Comparison of ENCODE assay signal across 18 cellular contexts in the genomic region with DNA sequence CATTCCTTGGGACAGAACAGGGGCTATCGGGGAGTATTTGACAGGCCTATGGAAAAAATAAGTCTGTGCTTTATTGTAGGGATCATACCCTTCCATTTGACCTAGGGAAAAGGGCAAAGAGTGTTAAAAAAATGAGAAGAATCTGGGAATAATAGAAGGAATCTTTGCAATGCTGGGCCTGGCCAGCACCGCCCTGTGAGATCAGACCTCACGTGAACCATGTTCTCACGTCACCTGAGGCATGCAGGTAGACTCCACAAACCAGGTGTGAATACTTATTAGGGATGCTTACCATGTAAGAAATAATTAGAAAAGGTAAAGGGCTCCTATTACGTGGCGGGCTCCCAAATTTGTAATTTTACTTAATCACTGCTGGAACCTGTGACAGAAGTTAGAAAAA.
DNase-seq lines count a peak whose midpoint lies in the region; ATAC-seq and TF ChIP-seq lines count a peak whose summit lies in the region.
"Had no signal": no experiment of that assay in that cellular context is flagged by ENCODE, and none has a peak within 500 bp of the region (broad histone marks: within the 10 kb centered on the region; RNA-seq: fewer than 3 reads in every experiment).

No MANE protein-coding gene starts in this region.

- 69 to 75% methylated on average over 6 of the region's 6 CpGs for WGBS in body of pancreas, 2 donors

- intact Hi-C loops in body of pancreas (cut with DNase I) = loop anchor here (10.0 kb wide), 1 partner anchor 183 kb away; no protein-coding TSS in a partner anchor

- H3K36me3 ChIP-seq in body of pancreas (replicated peaks in 1 of 2; ENCODE audit: insufficient read depth in 1 of 2, low read depth in 2 of 2) = no peaks in the 10 kb centered on the region

- H3K27ac Mint-ChIP-seq in progenitor cell of endocrine pancreas = peak overlapping the region; percentile 98
- H3K27ac Mint-ChIP-seq in naive thymus-derived CD8-positive, alpha-beta T cell = no peak overlapping the region
- H3K27ac Mint-ChIP-seq: CD14-positive monocyte had no signal

- no peak overlapping the region for H3K4me3 ChIP-seq in body of pancreas

- no peaks in the 10 kb centered on the region for H3K27me3 Mint-ChIP-seq in progenitor cell of endocrine pancreas
- H3K27me3 Mint-ChIP-seq in naive thymus-derived CD8-positive, alpha-beta T cell = peaks cover 0 to 36% (median 3%) of the 10 kb centered on the region in 5 donors

- POLR2A ChIA-PET in naive thymus-derived CD8-positive, alpha-beta T cell (lab: Charles Lee) = no interaction called here

- no peak overlapping the region for H3K4me3 Mint-ChIP-seq in progenitor cell of endocrine pancreas (ENCODE audit: low read depth)
- no peak overlapping the region for H3K4me3 Mint-ChIP-seq in naive thymus-derived CD8-positive, alpha-beta T cell
- H3K4me3 Mint-ChIP-seq: CD14-positive monocyte had no signal

- TF ChIP-seq CTCF in body of pancreas (IDR thresholded peaks at IDR 0.05) (no peak), progenitor cell of endocrine pancreas (IDR thresholded peaks at IDR 0.05; ENCODE audit: unreplicated experiment) (no peak)

- H3K36me3 Mint-ChIP-seq in progenitor cell of endocrine pancreas (ENCODE audit: insufficient read depth) = peaks cover 4% of the 10 kb centered on the region
- H3K36me3 Mint-ChIP-seq in naive thymus-derived CD8-positive, alpha-beta T cell = no peaks in the 10 kb centered on the region
- H3K36me3 Mint-ChIP-seq: CD14-positive monocyte had no signal

- no peak for TF ChIP-seq POLR2A in body of pancreas (IDR thresholded peaks at IDR 0.05)

- ATAC-seq in body of pancreas (peak; percentile 54), GM19452 (IDR thresholded peaks at IDR 0.05; ENCODE audit: unreplicated experiment) (no peak)
- no peak for ATAC-seq in naive thymus-derived CD8-positive, alpha-beta T cell

- no peaks in the 10 kb centered on the region for H3K27me3 ChIP-seq in body of pancreas

- H3K4me1 Mint-ChIP-seq in progenitor cell of endocrine pancreas (ENCODE audit: low read depth) = peaks cover 56% of the 10 kb centered on the region
- no peaks in the 10 kb centered on the region for H3K4me1 Mint-ChIP-seq in naive thymus-derived CD8-positive, alpha-beta T cell
- H3K4me1 Mint-ChIP-seq: CD14-positive monocyte had no signal

- no peaks in the 10 kb centered on the region for H3K9me3 ChIP-seq in body of pancreas

- peak; percentile 16 for DNase-seq in HT-29 (ENCODE audit: low spot score)
- DNase-seq in body of pancreas = peak in 2 of 4 donors; percentile 29 to 32
- DNase-seq in islet precursor cell = peak; percentile 73
- no peak for DNase-seq in progenitor cell of endocrine pancreas (ENCODE audit: low spot score, unreplicated experiment)
- no peak for DNase-seq in naive thymus-derived CD8-positive, alpha-beta T cell
- DNase-seq in NCI-H1436 (lab: John Stamatoyannopoulos, UW) = no peak
- no peak for DNase-seq in retina
- DNase-seq: ACHN, AML-193, Calu3, DMS79, Kasumi-1, NCI-H1417 treated with DMSO at 0.1 percent for 48 hours, NCI-H2081, NCI-H748 treated with DMSO at 0.1 percent for 48 hours, RPMI8226 had no signal

- peaks cover 38% of the 10 kb centered on the region for H3K4me1 ChIP-seq in body of pancreas

- H3K27ac ChIP-seq in body of pancreas = peak overlapping the region in 3 of 4 donors; percentile 25 to 61 (median 58)

- H3K9me3 Mint-ChIP-seq in progenitor cell of endocrine pancreas (ENCODE audit: low read depth) = no peaks in the 10 kb centered on the region
- H3K9me3 Mint-ChIP-seq in naive thymus-derived CD8-positive, alpha-beta T cell = peaks cover 0 to 3% (median 0%) of the 10 kb centered on the region in 9 donors

Comparison
In these comparisons a context has a peak if more than half of its experiments do, and no peak if none do; other contexts are left out.
1. DNase-seq: peak in HT-29 (single experiment) and islet precursor cell (single experiment); none in progenitor cell of endocrine pancreas (single experiment), naive thymus-derived CD8-positive, alpha-beta T cell (0 of 10), NCI-H1436 (single experiment) and retina (single experiment).